In the genomic region with DNA sequence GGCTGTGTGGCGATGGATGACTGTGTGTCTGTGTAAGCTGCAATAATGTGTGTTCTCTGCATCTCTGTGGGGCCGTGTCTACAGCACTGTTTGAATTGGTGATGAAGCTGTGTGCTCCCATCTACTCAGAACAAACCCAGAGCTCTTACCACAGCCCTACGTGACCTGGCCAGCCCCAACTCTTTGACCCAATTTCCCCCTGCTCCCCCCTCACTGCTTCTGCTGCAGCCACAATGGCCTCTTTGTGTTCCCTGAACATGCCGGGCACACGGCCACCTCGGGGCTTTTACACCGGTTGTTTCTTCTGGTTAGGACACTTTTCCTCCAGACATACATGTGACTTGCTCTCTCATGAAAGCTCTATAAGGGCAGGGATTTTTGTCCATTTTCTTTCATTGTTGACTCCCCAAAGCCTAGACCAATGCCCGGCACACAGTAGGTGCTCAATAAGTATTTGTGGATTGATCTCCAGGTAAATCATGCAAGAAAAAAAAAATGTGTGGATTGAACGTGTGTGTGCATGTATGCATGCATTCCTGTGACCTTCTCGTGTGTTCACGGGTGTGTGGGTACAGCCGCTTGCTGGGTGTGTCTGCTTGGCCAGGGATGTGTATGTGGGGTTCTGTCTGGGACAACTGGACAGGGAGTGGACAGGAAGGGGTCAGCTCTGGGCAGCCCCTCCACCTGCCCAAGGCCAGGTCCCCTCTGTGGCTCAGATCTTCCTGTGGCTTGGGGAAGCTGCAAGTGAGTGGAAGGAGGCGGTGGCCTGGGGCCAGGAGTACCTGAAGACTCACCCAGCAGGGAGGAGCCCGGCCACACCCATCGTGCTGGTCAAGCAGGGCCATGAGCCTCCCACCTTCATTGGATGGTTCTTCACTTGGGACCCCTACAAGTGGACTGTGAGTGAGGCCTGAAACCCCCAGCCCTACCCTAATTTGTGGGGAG, we compare ENCODE assay signal across 1 cellular context.
TF ChIP-seq lines count a peak whose summit lies in the region.

No MANE protein-coding gene starts in this region.

TF ChIP-seq in HepG2, 621 proteins besides CTCF, POLR2A, EP300 and RAD21 (continued from another document and continues in another):
- peak; percentile 67; the same call in 1 of the 2 replicates for TF ChIP-seq TFE3 (CRISPR knock-in tag; IDR thresholded peaks at IDR 0.05)
- 0 out of 2 replicates have a peak, but pooled peaks have one; percentile 30 for TF ChIP-seq ZNF709 (CRISPR knock-in tag; IDR thresholded peaks at IDR 0.05)
- TF ChIP-seq ZNF850 (CRISPR knock-in tag; conservative IDR thresholded peaks at IDR 0.05): no peak
- TF ChIP-seq ZMYM4 (CRISPR knock-in tag; IDR thresholded peaks at IDR 0.05): no peak; the same call in 1 of the 2 replicates
- TF ChIP-seq TMF1 (CRISPR knock-in tag; IDR thresholded peaks at IDR 0.05; ENCODE audit: low read depth): no peak
- no peak for TF ChIP-seq CSRNP2 (CRISPR knock-in tag; conservative IDR thresholded peaks at IDR 0.05; ENCODE audit: low read depth)
- 0 out of 2 replicates have a peak, but pooled peaks have one; percentile 49 for TF ChIP-seq ZFY (CRISPR knock-in tag; IDR thresholded peaks at IDR 0.05)
- no peak for TF ChIP-seq PRMT3 (CRISPR knock-in tag; IDR thresholded peaks at IDR 0.05; ENCODE audit: borderline replicate concordance, low read depth)
- no peak for TF ChIP-seq ZFP82 (CRISPR knock-in tag; IDR thresholded peaks at IDR 0.05; ENCODE audit: borderline replicate concordance)
- TF ChIP-seq MTA1 (CRISPR knock-in tag; IDR thresholded peaks at IDR 0.05; ENCODE audit: borderline replicate concordance): no peak
- no peak for TF ChIP-seq ZNF430 (CRISPR knock-in tag; IDR thresholded peaks at IDR 0.05)
- TF ChIP-seq POGZ (CRISPR knock-in tag; IDR thresholded peaks at IDR 0.05): 0 out of 2 replicates have a peak, but pooled peaks have one; percentile 9
- TF ChIP-seq, protein P1, sequence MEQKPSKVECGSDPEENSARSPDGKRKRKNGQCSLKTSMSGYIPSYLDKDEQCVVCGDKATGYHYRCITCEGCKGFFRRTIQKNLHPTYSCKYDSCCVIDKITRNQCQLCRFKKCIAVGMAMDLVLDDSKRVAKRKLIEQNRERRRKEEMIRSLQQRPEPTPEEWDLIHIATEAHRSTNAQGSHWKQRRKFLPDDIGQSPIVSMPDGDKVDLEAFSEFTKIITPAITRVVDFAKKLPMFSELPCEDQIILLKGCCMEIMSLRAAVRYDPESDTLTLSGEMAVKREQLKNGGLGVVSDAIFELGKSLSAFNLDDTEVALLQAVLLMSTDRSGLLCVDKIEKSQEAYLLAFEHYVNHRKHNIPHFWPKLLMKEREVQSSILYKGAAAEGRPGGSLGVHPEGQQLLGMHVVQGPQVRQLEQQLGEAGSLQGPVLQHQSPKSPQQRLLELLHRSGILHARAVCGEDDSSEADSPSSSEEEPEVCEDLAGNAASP (CRISPR knock-in tag; IDR thresholded peaks at IDR 0.05; ENCODE audit: borderline replicate concordance): peak; percentile 91; the same call in 1 of the 2 replicates
- TF ChIP-seq ZUFSP (CRISPR knock-in tag; IDR thresholded peaks at IDR 0.05; ENCODE audit: borderline replicate concordance): no peak
- no peak for TF ChIP-seq ZBTB33 (CRISPR knock-in tag; IDR thresholded peaks at IDR 0.05)
- no peak for TF ChIP-seq ONECUT2 (CRISPR knock-in tag; IDR thresholded peaks at IDR 0.05)
- no peak for TF ChIP-seq ISX (CRISPR knock-in tag; conservative IDR thresholded peaks at IDR 0.05)
- TF ChIP-seq JDP2 (CRISPR knock-in tag; IDR thresholded peaks at IDR 0.05; ENCODE audit: borderline replicate concordance): no peak
- TF ChIP-seq NCOA2 (CRISPR knock-in tag; IDR thresholded peaks at IDR 0.05): peak; percentile 56
- no peak for TF ChIP-seq ZC3H13 (CRISPR knock-in tag; IDR thresholded peaks at IDR 0.05)
- TF ChIP-seq, protein P2, sequence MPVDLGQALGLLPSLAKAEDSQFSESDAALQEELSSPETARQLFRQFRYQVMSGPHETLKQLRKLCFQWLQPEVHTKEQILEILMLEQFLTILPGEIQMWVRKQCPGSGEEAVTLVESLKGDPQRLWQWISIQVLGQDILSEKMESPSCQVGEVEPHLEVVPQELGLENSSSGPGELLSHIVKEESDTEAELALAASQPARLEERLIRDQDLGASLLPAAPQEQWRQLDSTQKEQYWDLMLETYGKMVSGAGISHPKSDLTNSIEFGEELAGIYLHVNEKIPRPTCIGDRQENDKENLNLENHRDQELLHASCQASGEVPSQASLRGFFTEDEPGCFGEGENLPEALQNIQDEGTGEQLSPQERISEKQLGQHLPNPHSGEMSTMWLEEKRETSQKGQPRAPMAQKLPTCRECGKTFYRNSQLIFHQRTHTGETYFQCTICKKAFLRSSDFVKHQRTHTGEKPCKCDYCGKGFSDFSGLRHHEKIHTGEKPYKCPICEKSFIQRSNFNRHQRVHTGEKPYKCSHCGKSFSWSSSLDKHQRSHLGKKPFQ (CRISPR knock-in tag; IDR thresholded peaks at IDR 0.05; ENCODE audit: insufficient replicate concordance): peak; percentile 67
- TF ChIP-seq CENPX (CRISPR knock-in tag; IDR thresholded peaks at IDR 0.05): no peak
- no peak; the same call in 1 of the 2 replicates for TF ChIP-seq CREB3 (CRISPR knock-in tag; IDR thresholded peaks at IDR 0.05)
- TF ChIP-seq BRD4 (CRISPR knock-in tag; IDR thresholded peaks at IDR 0.05): no peak
- TF ChIP-seq THYN1 (CRISPR knock-in tag; IDR thresholded peaks at IDR 0.05; ENCODE audit: borderline replicate concordance, low read depth): no peak
- no peak for TF ChIP-seq HCFC1 (IDR thresholded peaks at IDR 0.05; ENCODE audit: low read depth, low read length)
- no peak; the same call in 1 of the 2 replicates for TF ChIP-seq FOXJ3 (CRISPR knock-in tag; IDR thresholded peaks at IDR 0.05; ENCODE audit: borderline replicate concordance)
- no peak for TF ChIP-seq ZNF781 (CRISPR knock-in tag; IDR thresholded peaks at IDR 0.05; ENCODE audit: borderline replicate concordance, not compliant biosample characterization)
- TF ChIP-seq RARA (CRISPR knock-in tag; IDR thresholded peaks at IDR 0.05): peak; percentile 72
- TF ChIP-seq ZKSCAN5 (CRISPR knock-in tag; IDR thresholded peaks at IDR 0.05): no peak
- TF ChIP-seq RXRB (CRISPR knock-in tag; IDR thresholded peaks at IDR 0.05; ENCODE audit: borderline replicate concordance): peak; percentile 96
- TF ChIP-seq ZNF562 (CRISPR knock-in tag; IDR thresholded peaks at IDR 0.05; ENCODE audit: borderline replicate concordance): no peak
- TF ChIP-seq PCBP2 (optimal IDR thresholded peaks at IDR 0.05; ENCODE audit: low read depth, low read length, poor library complexity, severe bottlenecking): no peak
- TF ChIP-seq HMGA1 (CRISPR knock-in tag; conservative IDR thresholded peaks at IDR 0.05): no peak
- TF ChIP-seq TIGD3 (CRISPR knock-in tag; IDR thresholded peaks at IDR 0.05; ENCODE audit: borderline replicate concordance): no peak
